In genomic region chr14:21212824-21213223, GRCh38 we compare ENCODE assay signal across 1 cellular context.
TF ChIP-seq lines count a peak whose summit lies in the region.

No MANE protein-coding gene starts in this region.

TF ChIP-seq in HepG2, 621 proteins besides CTCF, POLR2A, EP300 and RAD21:
- TF ChIP-seq JUNB (CRISPR knock-in tag; IDR thresholded peaks at IDR 0.05; ENCODE audit: borderline replicate concordance) (0 out of 2 replicates have a peak, but pooled peaks have one; percentile 25), RBM22 (optimal IDR thresholded peaks at IDR 0.05; ENCODE audit: low read length) (peak; percentile 97), ZNF354B (CRISPR knock-in tag; IDR thresholded peaks at IDR 0.05) (0 out of 2 replicates have a peak, but pooled peaks have one; percentile 54)
